In genomic region chr7:68929712-68930395, GRCh38 we compare ENCODE assay signal across 19 cellular contexts.
DNase-seq lines count a peak whose midpoint lies in the region; ATAC-seq, FAIRE-seq and TF ChIP-seq lines count a peak whose summit lies in the region.
"Had no signal": no experiment of that assay in that cellular context is flagged by ENCODE, and none has a peak within 500 bp of the region (broad histone marks: within the 10 kb centered on the region; RNA-seq: fewer than 3 reads in every experiment).

No MANE protein-coding gene starts in this region.

- H3K27me3 ChIP-seq in H1 (replicated peaks in 1 of 4; ENCODE audit: control insufficient read depth in 3 of 4, extremely low read depth in 1 of 4, insufficient read depth in 3 of 4, low read length in 3 of 4) (no peaks in the 10 kb centered on the region), uterus (no peaks in the 10 kb centered on the region)
- H3K27me3 ChIP-seq: neural progenitor cell had no signal

- 93% methylated on average over 7 of the region's 7 CpGs; no CpG with 5 or more reads in 1 of the 2 experiments for WGBS in H1 (ENCODE audit: extremely low coverage in 1 of 2, insufficient coverage in 1 of 2, insufficient read length in 1 of 2, insufficient replicate concordance in 2 of 2, low coverage in 1 of 2, low lambda C conversion rate in 2 of 2, missing lambda C conversion rate in 1 of 2), 2 experiments

- no peak for TF ChIP-seq RAD21 in H1 (IDR thresholded peaks at IDR 0.05 in 1 of 2, conservative IDR thresholded peaks at IDR 0.05 in 1 of 2; ENCODE audit: low read depth in 2 of 2, low read length in 2 of 2)

- no peak overlapping the region for H3K23ac ChIP-seq in H1 (ENCODE audit: insufficient read length)

- no peak overlapping the region for H3K4ac ChIP-seq in H1 (replicated peaks; ENCODE audit: insufficient read length, low read depth, low read length)

- H3K9me3 Mint-ChIP-seq in osteocyte (ENCODE audit: unreplicated experiment), result peaks cover 8% of the 10 kb centered on the region

- no peak for TF ChIP-seq POLR2A in H1 (IDR thresholded peaks at IDR 0.05; ENCODE audit: control extremely low read depth in 1 of 2, low read depth in 2 of 2, low read length in 2 of 2)
- no peak for TF ChIP-seq POLR2A in uterus (IDR thresholded peaks at IDR 0.05)

- TF ChIP-seq CTCF in H1 (IDR thresholded peaks at IDR 0.05; ENCODE audit: control extremely low read depth in 1 of 3, insufficient read depth in 1 of 3, low read depth in 1 of 3, low read length in 3 of 3) (no peak), osteocyte (IDR thresholded peaks at IDR 0.05) (no peak), uterus (IDR thresholded peaks at IDR 0.05) (no peak)

- no peak overlapping the region for H2BK120ac ChIP-seq in H1 (replicated peaks; ENCODE audit: low read depth, low read length)

- DNase-seq in NCI-H1105 treated with DMSO at 0.1 percent for 48 hours (lab: John Stamatoyannopoulos, UW) (peak; percentile 63), NCI-H1105 (lab: John Stamatoyannopoulos, UW) (no peak), NCI-H460 (ENCODE audit: extremely low read depth, low read depth) (peak; percentile 4), H1 (ENCODE audit: low read depth in 1 of 2, low spot score in 2 of 2) (no peak), sciatic nerve (ENCODE audit: low spot score) (no peak), osteocyte (ENCODE audit: extremely low spot score, unreplicated experiment) (no peak), uterus (no peak)
- DNase-seq in activated CD4-positive, alpha-beta T cell treated with anti-CD3 and anti-CD28 coated beads, Interleukin-2, amount 50 U/mL, for 48 hours, result no peak
- DNase-seq: 8988T; activated B cell treated with CpG ODN at 0.5 μM for 24 hours; activated CD8-positive, alpha-beta memory T cell treated with anti-CD3 and anti-CD28 coated beads, Interleukin-2, amount 50 U/mL, for 48 hours; activated naive CD8-positive, alpha-beta T cell treated with anti-CD3 and anti-CD28 coated beads for 36 hours; Caco-2; NCI-H2029 had no signal

- no peak overlapping the region for H2BK15ac ChIP-seq in H1 (ENCODE audit: low read length)

- H3K27ac Mint-ChIP-seq in osteocyte (ENCODE audit: unreplicated experiment), result no peak overlapping the region
- H3K27ac Mint-ChIP-seq: activated B cell treated with CpG ODN at 0.5 μM for 24 hours; activated naive CD8-positive, alpha-beta T cell treated with anti-CD3 and anti-CD28 coated beads for 36 hours; memory B cell; neural progenitor cell had no signal

- H3K56ac ChIP-seq in H1 (replicated peaks; ENCODE audit: insufficient read length, low read depth, low read length), result no peak overlapping the region

- no peak overlapping the region for H3K4me2 ChIP-seq in H1 (ENCODE audit: insufficient read depth in 1 of 2, low read depth in 2 of 2, low read length in 2 of 2)
- H3K4me2 ChIP-seq: neural progenitor cell had no signal

- POLR2A ChIA-PET in H1 (lab: Charles Lee; ENCODE audit: partially characterized antibody), result no interaction called here

- intact Hi-C loops in sciatic nerve (cut with DNase I) (no loop called here), uterus (cut with DNase I; ENCODE audit: low total_unique reads) (no loop called here)

- no peaks in the 10 kb centered on the region for H3K79me2 ChIP-seq in H1 (ENCODE audit: control insufficient read depth in 1 of 2, insufficient read depth in 2 of 2, low read length in 2 of 2)

- FAIRE-seq in H1 (lab: Jason Lieb, UNC), result no peak

- H3K27ac ChIP-seq in H1 (ENCODE audit: low read depth, low read length) (no peak overlapping the region), uterus (no peak overlapping the region)
- H3K27ac ChIP-seq: coronary artery, neural progenitor cell had no signal

- H3K23me2 ChIP-seq in H1 (ENCODE audit: low read depth, low read length), result no peaks in the 10 kb centered on the region

- H2BK5ac ChIP-seq in H1 (ENCODE audit: low read depth, low read length), result no peak overlapping the region

- no peak for TF ChIP-seq EP300 in H1 (IDR thresholded peaks at IDR 0.05; ENCODE audit: borderline replicate concordance in 1 of 2, low read depth in 2 of 2, low read length in 2 of 2)

- no peak overlapping the region for H2AK5ac ChIP-seq in H1 (ENCODE audit: low read depth, low read length)

- H3K79me1 ChIP-seq in H1 (ENCODE audit: low read depth, low read length), result no peaks in the 10 kb centered on the region

- H3K14ac ChIP-seq in H1 (ENCODE audit: insufficient read length), result no peak overlapping the region

- H3K36me3 ChIP-seq in H1 (ENCODE audit: control insufficient read depth in 2 of 4, insufficient read depth in 4 of 4, low read length in 3 of 4) (no peaks in the 10 kb centered on the region), uterus (no peaks in the 10 kb centered on the region)
- H3K36me3 ChIP-seq: HAP-1, neural progenitor cell had no signal

- no peak overlapping the region for H3K9ac ChIP-seq in H1 (replicated peaks in 1 of 4; ENCODE audit: extremely low read depth in 1 of 4, low read depth in 3 of 4, low read length in 3 of 4)
- H3K9ac ChIP-seq: neural progenitor cell had no signal

- H3K4me1 ChIP-seq in H1 (replicated peaks in 1 of 4; ENCODE audit: control insufficient read depth in 3 of 4, insufficient read depth in 4 of 4, low read length in 3 of 4) (no peaks in the 10 kb centered on the region), uterus (no peaks in the 10 kb centered on the region)
- H3K4me1 ChIP-seq: Caco-2, HAP-1, neural progenitor cell had no signal

- H3K27me3 Mint-ChIP-seq in osteocyte (ENCODE audit: unreplicated experiment), result peaks cover 2% of the 10 kb centered on the region
- H3K27me3 Mint-ChIP-seq: activated B cell treated with CpG ODN at 0.5 μM for 24 hours; activated naive CD8-positive, alpha-beta T cell treated with anti-CD3 and anti-CD28 coated beads for 36 hours had no signal

- H4K8ac ChIP-seq in H1 (ENCODE audit: extremely low read depth, insufficient read depth, low read length), result no peak overlapping the region

- H2BK20ac ChIP-seq in H1 (ENCODE audit: low read length), result no peak overlapping the region

- H3K4me3 Mint-ChIP-seq in osteocyte (ENCODE audit: unreplicated experiment), result no peak overlapping the region
- H3K4me3 Mint-ChIP-seq: activated B cell treated with CpG ODN at 0.5 μM for 24 hours; activated naive CD8-positive, alpha-beta T cell treated with anti-CD3 and anti-CD28 coated beads for 36 hours; memory B cell; neural progenitor cell had no signal

- ATAC-seq in sciatic nerve, result peak; percentile 64
- ATAC-seq: esophagus mucosa had no signal

- peaks cover 0 to 3% of the 10 kb centered on the region in 2 experiments; a peak in 2 of 4 replicates for H3K9me3 ChIP-seq in H1 (ENCODE audit: insufficient read depth in 2 of 2, low read depth in 1 of 2, low read length in 1 of 2)
- no peaks in the 10 kb centered on the region for H3K9me3 ChIP-seq in uterus
- H3K9me3 ChIP-seq: Caco-2, HAP-1 had no signal

- CTCF ChIA-PET in H1 (lab: Charles Lee; ENCODE audit: partially characterized antibody), result interaction anchor here (0.6 kb wide), 2 partner anchors 348 to 517 kb away, joined by 3 to 8 read pairs; no protein-coding TSS in a partner anchor

- peak overlapping the region; percentile 32; the same call in 1 of the 2 replicates for H2AFZ ChIP-seq in H1 (ENCODE audit: low read length)
- H2AFZ ChIP-seq: neural progenitor cell had no signal

- no peaks in the 10 kb centered on the region for H3K4me1 Mint-ChIP-seq in osteocyte (ENCODE audit: unreplicated experiment)
- H3K4me1 Mint-ChIP-seq: activated B cell treated with CpG ODN at 0.5 μM for 24 hours; activated naive CD8-positive, alpha-beta T cell treated with anti-CD3 and anti-CD28 coated beads for 36 hours; memory B cell had no signal

- H3K36me3 Mint-ChIP-seq in osteocyte (ENCODE audit: unreplicated experiment), result no peaks in the 10 kb centered on the region
- H3K36me3 Mint-ChIP-seq: activated naive CD8-positive, alpha-beta T cell treated with anti-CD3 and anti-CD28 coated beads for 36 hours; neural progenitor cell had no signal

- H4K91ac ChIP-seq in H1 (replicated peaks; ENCODE audit: insufficient read length, low read length), result no peak overlapping the region

- H4K5ac ChIP-seq in H1 (ENCODE audit: insufficient read length, low read depth, low read length), result no peak overlapping the region

- no peak overlapping the region for H3K4me3 ChIP-seq in H1 (ENCODE audit: extremely low read depth in 1 of 4, insufficient read depth in 2 of 4, low read depth in 3 of 4, low read length in 4 of 4)
- H3K4me3 ChIP-seq in uterus, result no peak overlapping the region
- H3K4me3 ChIP-seq: coronary artery, HAP-1, neural progenitor cell had no signal

- no peak overlapping the region for H3K18ac ChIP-seq in H1 (ENCODE audit: extremely low read depth, low read length)

- no peak overlapping the region for H2BK12ac ChIP-seq in H1 (ENCODE audit: low read depth, low read length)

- no peaks in the 10 kb centered on the region for H4K20me1 ChIP-seq in H1 (replicated peaks in 1 of 2; ENCODE audit: control insufficient read depth in 1 of 2, insufficient read depth in 2 of 2, low read length in 2 of 2)

TF ChIP-seq in H1, 55 proteins besides CTCF, POLR2A, EP300 and RAD21:
- TF ChIP-seq SP2 (IDR thresholded peaks at IDR 0.05; ENCODE audit: low read length), result no peak
- TF ChIP-seq NANOG (IDR thresholded peaks at IDR 0.05; ENCODE audit: insufficient read depth, low read depth, low read length, poor library complexity, severe bottlenecking), result no peak
- no peak for TF ChIP-seq ATF2 (IDR thresholded peaks at IDR 0.05; ENCODE audit: low read length)
- no peak for TF ChIP-seq NRF1 (IDR thresholded peaks at IDR 0.05; ENCODE audit: low read depth, low read length)
- no peak for TF ChIP-seq KDM4A (IDR thresholded peaks at IDR 0.05; ENCODE audit: low read depth, low read length, severe bottlenecking)
- TF ChIP-seq SAP30 (IDR thresholded peaks at IDR 0.05; ENCODE audit: insufficient read depth, insufficient replicate concordance, low read length), result no peak
- TF ChIP-seq SUZ12 (IDR thresholded peaks at IDR 0.05; ENCODE audit: low read length), result no peak
- TF ChIP-seq GTF2F1 (IDR thresholded peaks at IDR 0.05; ENCODE audit: borderline replicate concordance, low read depth, low read length), result no peak
- TF ChIP-seq CHD1 (IDR thresholded peaks at IDR 0.05; ENCODE audit: low read depth, low read length), result no peak
TF ChIP-seq in H1: peak in this region for 0.

Comparison
In these comparisons a context has a peak if more than half of its experiments do, and no peak if none do; other contexts are left out.
1. DNase-seq: peak in NCI-H1105 treated with DMSO at 0.1 percent for 48 hours (single experiment) and NCI-H460 (single experiment); none in NCI-H1105 (single experiment), H1 (0 of 2), sciatic nerve (single experiment), osteocyte (single experiment), uterus (0 of 2) and activated CD4-positive, alpha-beta T cell treated with anti-CD3 and anti-CD28 coated beads, Interleukin-2, amount 50 U/mL, for 48 hours (0 of 2).